Comparison of ENCODE assay signal across 20 cellular contexts in the genomic region with DNA sequence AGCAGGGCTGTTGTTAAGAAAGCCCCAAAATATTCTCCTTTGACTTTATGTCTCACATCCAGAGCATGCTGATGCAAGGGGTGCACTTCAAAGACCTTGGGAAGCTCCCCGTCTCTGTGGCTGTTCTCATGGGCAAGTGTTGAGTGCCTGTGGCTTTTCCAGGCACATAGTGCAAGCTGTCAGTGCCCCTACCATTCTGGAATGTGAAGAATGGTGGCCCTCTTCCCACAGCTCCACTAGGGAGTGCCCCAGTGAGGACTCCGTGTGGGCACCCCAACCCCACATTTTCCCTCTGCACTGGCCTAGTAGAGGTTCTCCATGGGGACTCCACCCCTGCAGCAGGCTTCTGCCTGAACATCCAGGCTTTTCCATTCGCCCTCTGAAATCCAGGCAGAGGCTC.
"Had no signal": no experiment of that assay in that cellular context is flagged by ENCODE, and none has a peak within 500 bp of the region (broad histone marks: within the 10 kb centered on the region; RNA-seq: fewer than 3 reads in every experiment).

No MANE protein-coding gene starts in this region.

- H3K4me1 Mint-ChIP-seq: naive thymus-derived CD4-positive, alpha-beta T cell; nephron progenitor cell had no signal

- H3K27me3 Mint-ChIP-seq: naive thymus-derived CD4-positive, alpha-beta T cell; stimulated activated naive CD8-positive, alpha-beta T cell treated with anti-CD3 and anti-CD28 coated beads, Interleukin-15, Interleukin-2, amounts not matched to agents 100 ng/mL and 50 ng/mL, for 24 hours had no signal

- H3K4me3 Mint-ChIP-seq: naive thymus-derived CD4-positive, alpha-beta T cell; nephron progenitor cell; stimulated activated naive CD8-positive, alpha-beta T cell treated with anti-CD3 and anti-CD28 coated beads, Interleukin-15, Interleukin-2, amounts not matched to agents 100 ng/mL and 50 ng/mL, for 24 hours had no signal

- H3K27me3 ChIP-seq: dorsolateral prefrontal cortex, heart left ventricle, neutrophil, sigmoid colon, testis, tibial nerve had no signal

- H3K4me2 ChIP-seq: smooth muscle cell had no signal

- H3K27ac Mint-ChIP-seq: naive thymus-derived CD4-positive, alpha-beta T cell; nephron progenitor cell; stimulated activated naive CD8-positive, alpha-beta T cell treated with anti-CD3 and anti-CD28 coated beads, Interleukin-15, Interleukin-2, amounts not matched to agents 100 ng/mL and 50 ng/mL, for 24 hours had no signal

- H3K4me3 ChIP-seq: dorsolateral prefrontal cortex, heart left ventricle, lung, sigmoid colon, smooth muscle cell, testis, tibial nerve had no signal

- H3K36me3 ChIP-seq: heart left ventricle, neutrophil, sigmoid colon, tibial nerve had no signal

- H3K36me3 Mint-ChIP-seq: naive thymus-derived CD4-positive, alpha-beta T cell had no signal

- DNase-seq: central memory CD4-positive, alpha-beta T cell; cortex of kidney; dorsolateral prefrontal cortex; effector CD8-positive, alpha-beta T cell; heart left ventricle; hypothalamus; islet precursor cell; mesenchymal stem cell; midbrain; naive thymus-derived CD4-positive, alpha-beta T cell; nephron progenitor cell; sigmoid colon; stimulated activated CD4-positive, alpha-beta T cell treated with anti-CD3 and anti-CD28 coated beads, Interleukin-2, amount 100 ng/mL, for 48 hours; testis had no signal

- ATAC-seq: esophagus mucosa; heart left ventricle; naive thymus-derived CD4-positive, alpha-beta T cell had no signal

- H3K4me1 ChIP-seq: heart left ventricle, sigmoid colon, testis, tibial nerve had no signal

- H3K27ac ChIP-seq: dorsolateral prefrontal cortex, heart left ventricle, neutrophil, sigmoid colon, testis, tibial nerve had no signal

- H3K9me3 Mint-ChIP-seq: nephron progenitor cell had no signal

- H3K9me3 ChIP-seq: heart left ventricle, neutrophil, sigmoid colon, testis, tibial nerve had no signal
